ENCODE assay signal across 8 cellular contexts in genomic region chrX:26783512-26784225, GRCh38.
DNase-seq lines count a peak whose midpoint lies in the region; ATAC-seq and TF ChIP-seq lines count a peak whose summit lies in the region.

No MANE protein-coding gene starts in this region.

- H3K4me1 ChIP-seq in Panc1 (ENCODE audit: control insufficient read depth, insufficient read depth, low read length) = no peaks in the 10 kb centered on the region

- intact Hi-C loops in Panc1 (cut with micrococcal nuclease; ENCODE audit: unreplicated experiment) = loop anchor here (5.0 kb wide), 1 partner anchor 404 kb away; no protein-coding TSS in a partner anchor

- DNase-seq in AG20443 (ENCODE audit: low spot score) = peak; percentile 7
- DNase-seq in Panc1 (ENCODE audit: low read depth, low spot score) = peak; percentile 10
- peak; percentile 25 for DNase-seq in fibroblast of pulmonary artery (ENCODE audit: low read depth)
- peak; percentile 16 for DNase-seq in superior temporal gyrus (ENCODE audit: extremely low spot score)

- in situ Hi-C loops in Panc1 (cut with HindIII; ENCODE audit: low pct_unique_long_range_greater_than_20kb, low sequenced_read_pairs) = no loop called here

- peak; percentile 40 for TF ChIP-seq CTCF in GM12874 (IDR thresholded peaks at IDR 0.05; ENCODE audit: insufficient read depth, low read depth, low read length)
- peak; percentile 50 for TF ChIP-seq CTCF in Panc1 (IDR thresholded peaks at IDR 0.05)
- peak; percentile 24 for TF ChIP-seq CTCF in fibroblast of pulmonary artery (IDR thresholded peaks at IDR 0.05; ENCODE audit: low read length, missing control alignments)

- POLR2A ChIA-PET in Panc1 (lab: Charles Lee) = no interaction called here

- H3K36me3 ChIP-seq in Panc1 (ENCODE audit: control insufficient read depth, insufficient read depth, low read length) = no peaks in the 10 kb centered on the region

- H3K27me3 ChIP-seq in Panc1 (ENCODE audit: control insufficient read depth, insufficient read depth, low read length) = no peaks in the 10 kb centered on the region

- H3K4me3 ChIP-seq in Panc1 (ENCODE audit: low read depth in 2 of 2, low read length in 2 of 2) = no peak overlapping the region
- no peak overlapping the region for H3K4me3 ChIP-seq in fibroblast of pulmonary artery (replicated peaks; ENCODE audit: low read depth, low read length)

- CTCF ChIA-PET in Panc1 (lab: Charles Lee) = no interaction called here

- BruUV-seq in Panc1 (replicated peaks; lab: Mats Ljungman, UMichigan) = no TSS peak

- ATAC-seq in HG03354 (IDR thresholded peaks at IDR 0.05; ENCODE audit: poor library complexity, severe bottlenecking, unreplicated experiment) = peak; percentile 92
- no peak for ATAC-seq in Panc1
- no peak for ATAC-seq in GM19324 (IDR thresholded peaks at IDR 0.05; ENCODE audit: low FRiP score, unreplicated experiment)
- no peak for ATAC-seq in HG03457 (IDR thresholded peaks at IDR 0.05; ENCODE audit: unreplicated experiment)

- 0 out of 2 replicates have a peak, but pooled peaks cover 2% of the 10 kb centered on the region for H3K9me3 ChIP-seq in Panc1 (ENCODE audit: control insufficient read depth, insufficient read depth, low read depth, low read length)

- no peak overlapping the region for H3K27ac ChIP-seq in Panc1 (ENCODE audit: low read length)
